ENCODE assay signal across 21 cellular contexts in genomic region chr9:138049779-138050471, GRCh38.
DNase-seq lines count a peak whose midpoint lies in the region; ATAC-seq and TF ChIP-seq lines count a peak whose summit lies in the region.
"Had no signal": no experiment of that assay in that cellular context is flagged by ENCODE, and none has a peak within 500 bp of the region (broad histone marks: within the 10 kb centered on the region; RNA-seq: fewer than 3 reads in every experiment).

No MANE protein-coding gene starts in this region.

- DNase-seq in GM13976 (ENCODE audit: low spot score) (peak; percentile 31), RWPE2 (ENCODE audit: low spot score) (peak; percentile 47), iPS-NIHi7 (ENCODE audit: extremely low spot score) (peak; percentile 15), spleen (peak; percentile 57), hepatic stellate cell (ENCODE audit: low spot score) (no peak), GM03348 (ENCODE audit: low spot score) (no peak), NCI-H748 treated with DMSO at 0.1 percent for 48 hours (lab: John Stamatoyannopoulos, UW) (no peak)
- DNase-seq: CD4-positive, alpha-beta memory T cell; DMS153; NCI-H1105 treated with DMSO at 0.1 percent for 48 hours; NCI-H2081; NCI-H345; NCI-H82; retina; stimulated activated CD4-positive, alpha-beta T cell treated with anti-CD3 and anti-CD28 coated beads, Interleukin-4, amount 100 ng/mL, for 24 hours; stimulated activated naive CD8-positive, alpha-beta T cell treated with anti-CD3 and anti-CD28 coated beads, Interleukin-15, Interleukin-2, amounts not matched to agents 100 U/mL and 50 U/mL, for 24 hours; SW 1271 had no signal

- peaks cover 4% of the 10 kb centered on the region for H3K27me3 ChIP-seq in RWPE2 (ENCODE audit: insufficient read depth, poor library complexity, severe bottlenecking)
- H3K27me3 ChIP-seq in spleen (replicated peaks in 1 of 7), result peaks cover 0 to 58% (median 4%) of the 10 kb centered on the region in 7 donors
- H3K27me3 ChIP-seq: cardiac muscle cell had no signal

- H3K4me1 ChIP-seq in RWPE2 (ENCODE audit: insufficient read depth, poor library complexity, severe bottlenecking), result no peaks in the 10 kb centered on the region
- H3K4me1 ChIP-seq in spleen, result no peaks in the 10 kb centered on the region
- H3K4me1 ChIP-seq: tibial artery had no signal

- intact Hi-C loops in spleen (cut with DNase I; ENCODE audit: low total_unique reads), result no loop called here

- in situ Hi-C loops in GM13976 (cut with MboI; ENCODE audit: low sequenced_read_pairs, unreplicated experiment), result no loop called here

- no peak for TF ChIP-seq POLR2A in spleen (IDR thresholded peaks at IDR 0.05)

- TF ChIP-seq CTCF in GM13976 (IDR thresholded peaks at IDR 0.05; ENCODE audit: borderline replicate concordance, control extremely low read depth, extremely low read depth, insufficient read depth, missing control alignments), result no peak
- TF ChIP-seq CTCF in RWPE2 (IDR thresholded peaks at IDR 0.05; ENCODE audit: poor library complexity, severe bottlenecking), result no peak
- no peak for TF ChIP-seq CTCF in spleen (IDR thresholded peaks at IDR 0.05 in 8 of 11, conservative IDR thresholded peaks at IDR 0.05 in 3 of 11)

- WGBS in spleen, 5 donors, result 63 to 75% (median 66%) methylated on average over 24 of the region's 24 CpGs

- ATAC-seq in RWPE2 (ENCODE audit: low read depth), result no peak
- ATAC-seq: activated naive CD4-positive, alpha-beta T cell treated with anti-CD3 and anti-CD28 coated beads, Interleukin-2, amount 50 U/mL, for 72 hours; Right ventricle myocardium inferior; stimulated activated naive CD8-positive, alpha-beta T cell treated with anti-CD3 and anti-CD28 coated beads, Interleukin-15, Interleukin-2, amounts not matched to agents 100 U/mL and 50 U/mL, for 24 hours had no signal

- H3K27ac ChIP-seq in RWPE2 (ENCODE audit: poor library complexity, severe bottlenecking) (no peak overlapping the region), spleen (no peak overlapping the region)
- H3K27ac ChIP-seq: cardiac muscle cell, tibial artery had no signal

- no peaks in the 10 kb centered on the region for H3K36me3 ChIP-seq in RWPE2 (ENCODE audit: low read depth)
- no peaks in the 10 kb centered on the region for H3K36me3 ChIP-seq in spleen
- H3K36me3 ChIP-seq: cardiac muscle cell, tibial artery had no signal

- H3K9me3 ChIP-seq in RWPE2 (ENCODE audit: severe bottlenecking) (no peaks in the 10 kb centered on the region), spleen (no peaks in the 10 kb centered on the region)
- H3K9me3 ChIP-seq: tibial artery had no signal

- H3K4me3 ChIP-seq in RWPE2 (ENCODE audit: severe bottlenecking) (no peak overlapping the region), spleen (no peak overlapping the region)
- H3K4me3 ChIP-seq: cardiac muscle cell, tibial artery had no signal

Comparison
In these comparisons a context has a peak if more than half of its experiments do, and no peak if none do; other contexts are left out.
1. DNase-seq: peak in GM13976 (single experiment), RWPE2 (single experiment), iPS-NIHi7 (single experiment) and spleen (single experiment); none in hepatic stellate cell (single experiment), GM03348 (single experiment) and NCI-H748 treated with DMSO at 0.1 percent for 48 hours (single experiment).